18 cellular contexts compared by ENCODE assay signal in the genomic region with DNA sequence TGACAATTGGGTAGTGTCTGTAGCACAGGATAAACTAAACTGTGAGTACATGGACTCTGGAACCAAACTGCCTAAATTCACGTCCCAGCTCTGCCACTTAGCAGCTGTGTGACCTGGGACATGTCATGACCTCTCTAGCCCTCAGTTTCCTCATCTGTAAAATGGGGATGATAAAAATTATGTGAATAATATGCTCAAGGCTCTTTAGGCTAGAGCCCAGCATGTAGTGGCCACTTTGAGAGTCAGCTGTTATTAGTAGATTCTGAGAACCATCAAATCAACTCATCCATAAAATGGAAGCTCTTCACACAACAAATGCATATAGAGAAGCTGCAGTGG.
"Had no signal": no experiment of that assay in that cellular context is flagged by ENCODE, and none has a peak within 500 bp of the region (broad histone marks: within the 10 kb centered on the region; RNA-seq: fewer than 3 reads in every experiment).

No MANE protein-coding gene starts in this region.

- H3K27ac Mint-ChIP-seq: neural progenitor cell had no signal

- ATAC-seq: gastrocnemius medialis, heart right ventricle, lower lobe of right lung, upper lobe of right lung had no signal

- DNase-seq: effector memory CD4-positive, alpha-beta T cell; gastrocnemius medialis; heart right ventricle; hypothalamus; left ventricle myocardium inferior; lower lobe of right lung; mesenchymal stem cell; naive B cell; ovary; small intestine; stimulated activated CD4-positive, alpha-beta T cell treated with anti-CD3 and anti-CD28 coated beads, Interleukin-12 subunit alpha, Interleukin-12 subunit beta, amount 100 ng/mL, for 4 hours; stimulated activated naive CD4-positive, alpha-beta T cell treated with Interleukin-2 at 50 U/mL for 16 hours; upper lobe of right lung had no signal

- H3K9me3 ChIP-seq: esophagus muscularis mucosa, gastrocnemius medialis, heart right ventricle, left ventricle myocardium inferior, lower lobe of right lung, ovary, right atrium auricular region, tibial artery, upper lobe of right lung, vagina had no signal

- H3K27me3 Mint-ChIP-seq: naive B cell had no signal

- H3K9me3 Mint-ChIP-seq: naive B cell had no signal

- H3K4me3 Mint-ChIP-seq: neural progenitor cell had no signal

- H3K4me1 Mint-ChIP-seq: neural progenitor cell had no signal

- H3K36me3 Mint-ChIP-seq: neural progenitor cell had no signal
